ENCODE assay signal across 32 cellular contexts in genomic region chr21:36377391-36377842, GRCh38. TPM values are rescaled to one million over a fixed set of nuclear protein-coding genes. Genes with fewer than 3 reads are reported as not detected.
DNase-seq lines count a peak whose midpoint lies in the region; ATAC-seq and TF ChIP-seq lines count a peak whose summit lies in the region.
"Had no signal": no experiment of that assay in that cellular context is flagged by ENCODE, and none has a peak within 500 bp of the region (broad histone marks: within the 10 kb centered on the region; RNA-seq: fewer than 3 reads in every experiment).

No MANE protein-coding gene starts in this region.

- DNase-seq in AG10803 (ENCODE audit: low read depth) (peak; percentile 36), SK-N-MC (ENCODE audit: low read depth, low spot score) (no peak), hepatocyte (ENCODE audit: low spot score) (peak; percentile 8), renal cortical epithelial cell (ENCODE audit: low read depth) (peak; percentile 62), NCI-H526 treated with DMSO at 0.1 percent for 48 hours (lab: John Stamatoyannopoulos, UW) (no peak), coronary artery (ENCODE audit: low spot score) (no peak)
- DNase-seq in activated CD4-positive, alpha-beta memory T cell treated with anti-CD3 and anti-CD28 coated beads for 36 hours: no peak
- DNase-seq: activated CD4-positive, CD25-positive, alpha-beta regulatory T cell treated with anti-CD3 and anti-CD28 coated beads, Interleukin-2, amount 50 U/mL, for 72 hours; activated CD8-positive, alpha-beta T cell treated with anti-CD3 and anti-CD28 coated beads for 36 hours; anterior cingulate cortex; BE2C; DMS79; GDM1; H9; KBM-7; lower lobe of right lung; MM.1S; NCI-H1436 treated with DMSO at 0.1 percent for 48 hours; NCI-H2107; NCI-H82; ovary; right cardiac atrium; stimulated activated CD4-positive, alpha-beta T cell treated with anti-CD3 and anti-CD28 coated beads, Interleukin-2, amount 100 ng/mL, for 48 hours; substantia nigra; uterus had no signal

- H3K4me1 ChIP-seq in hepatocyte (ENCODE audit: insufficient read depth): no peaks in the 10 kb centered on the region
- H3K4me1 ChIP-seq: BE2C, lower lobe of right lung, uterus had no signal

- ATAC-seq in GM21619 (IDR thresholded peaks at IDR 0.05; ENCODE audit: unreplicated experiment): no peak
- ATAC-seq: activated CD8-positive, alpha-beta T cell treated with anti-CD3 and anti-CD28 coated beads for 36 hours; activated T-helper 17 cell treated with anti-CD3 and anti-CD28 coated beads, Interleukin-2, amount 50 U/mL, for 72 hours; lower lobe of right lung; natural killer cell treated with Interleukin-12 subunit alpha and Interleukin-12 subunit beta and Interleukin-15 and Interleukin-18, amount 100 ng/mL, for 72 hours; right cardiac atrium had no signal

- peaks cover 3% of the 10 kb centered on the region for H3K4me1 Mint-ChIP-seq in activated CD4-positive, alpha-beta memory T cell treated with anti-CD3 and anti-CD28 coated beads for 36 hours (ENCODE audit: low read depth)
- H3K4me1 Mint-ChIP-seq: activated T-helper 17 cell treated with anti-CD3 and anti-CD28 coated beads, Interleukin-2, amount 50 U/mL, for 72 hours had no signal

- no peak overlapping the region for H3K27ac Mint-ChIP-seq in activated CD4-positive, alpha-beta memory T cell treated with anti-CD3 and anti-CD28 coated beads for 36 hours
- H3K27ac Mint-ChIP-seq: activated CD8-positive, alpha-beta T cell treated with anti-CD3 and anti-CD28 coated beads for 36 hours; activated naive CD8-positive, alpha-beta T cell; activated T-helper 17 cell treated with anti-CD3 and anti-CD28 coated beads, Interleukin-2, amount 50 U/mL, for 72 hours; dendritic cell treated with granulocyte-macrophage colony-stimulating factor and Interleukin-4, amounts not matched to agents 40 ng/mL and 50 ng/mL, for 4 days; natural killer cell treated with Interleukin-12 subunit alpha and Interleukin-12 subunit beta and Interleukin-15 and Interleukin-18, amount 100 ng/mL, for 72 hours; T-helper 1 cell treated with Interleukin-12 subunit alpha and Interleukin-12 subunit beta and Interleukin-4 antibody, amounts not matched to agents 30 μg/mL and 1 μg/mL, for 36 hours had no signal

- H3K79me2 ChIP-seq in hepatocyte: no peaks in the 10 kb centered on the region

- H3K4me2 ChIP-seq in hepatocyte: no peak overlapping the region

- no peak overlapping the region for H3K4me3 Mint-ChIP-seq in activated CD4-positive, alpha-beta memory T cell treated with anti-CD3 and anti-CD28 coated beads for 36 hours
- H3K4me3 Mint-ChIP-seq: activated CD8-positive, alpha-beta T cell treated with anti-CD3 and anti-CD28 coated beads for 36 hours; activated naive CD8-positive, alpha-beta T cell; activated T-helper 17 cell treated with anti-CD3 and anti-CD28 coated beads, Interleukin-2, amount 50 U/mL, for 72 hours; dendritic cell treated with granulocyte-macrophage colony-stimulating factor and Interleukin-4, amounts not matched to agents 40 ng/mL and 50 ng/mL, for 4 days; H9; natural killer cell treated with Interleukin-12 subunit alpha and Interleukin-12 subunit beta and Interleukin-15 and Interleukin-18, amount 100 ng/mL, for 72 hours; T-helper 1 cell treated with Interleukin-12 subunit alpha and Interleukin-12 subunit beta and Interleukin-4 antibody, amounts not matched to agents 30 μg/mL and 1 μg/mL, for 36 hours had no signal

- H3K9ac ChIP-seq in SK-N-MC (ENCODE audit: insufficient read length): no peak overlapping the region

- H4K20me1 ChIP-seq in hepatocyte (ENCODE audit: insufficient read depth, poor library complexity, severe bottlenecking): peaks cover 3% of the 10 kb centered on the region

- POLR2A ChIA-PET in activated CD4-positive, alpha-beta memory T cell treated with anti-CD3 and anti-CD28 coated beads for 36 hours (lab: Charles Lee): no interaction called here

- H2AFZ ChIP-seq in hepatocyte: no peak overlapping the region

- intact Hi-C loops in activated CD4-positive, alpha-beta memory T cell treated with anti-CD3 and anti-CD28 coated beads for 36 hours (cut with micrococcal nuclease): no loop called here

- H3K9me3 ChIP-seq in SK-N-MC (ENCODE audit: low read depth, low read length): no peaks in the 10 kb centered on the region
- no peaks in the 10 kb centered on the region for H3K9me3 ChIP-seq in hepatocyte (ENCODE audit: low read depth)
- H3K9me3 ChIP-seq: BE2C, lower lobe of right lung, ovary, uterus had no signal

- H3K4me3 ChIP-seq in AG10803 (ENCODE audit: low read length) (no peak overlapping the region), SK-N-MC (no peak overlapping the region), hepatocyte (no peak overlapping the region), coronary artery (no peak overlapping the region)
- H3K4me3 ChIP-seq: lower lobe of right lung, ovary, uterus had no signal

- H3K36me3 ChIP-seq in SK-N-MC (ENCODE audit: insufficient read depth, low read length) (peaks cover 25% of the 10 kb centered on the region), hepatocyte (replicated peaks; ENCODE audit: insufficient read depth, low read depth) (no peaks in the 10 kb centered on the region)
- H3K36me3 ChIP-seq: ovary, uterus had no signal

- no peaks in the 10 kb centered on the region for H3K9me2 ChIP-seq in hepatocyte (replicated peaks; ENCODE audit: insufficient read depth)

- WGBS in hepatocyte (ENCODE audit: low lambda C conversion rate, missing lambda C conversion rate): 91% methylated on average over 7 of the region's 7 CpGs

- no peaks in the 10 kb centered on the region for H3K9me3 Mint-ChIP-seq in activated CD4-positive, alpha-beta memory T cell treated with anti-CD3 and anti-CD28 coated beads for 36 hours
- H3K9me3 Mint-ChIP-seq: activated CD8-positive, alpha-beta T cell treated with anti-CD3 and anti-CD28 coated beads for 36 hours; activated T-helper 17 cell treated with anti-CD3 and anti-CD28 coated beads, Interleukin-2, amount 50 U/mL, for 72 hours; dendritic cell treated with granulocyte-macrophage colony-stimulating factor and Interleukin-4, amounts not matched to agents 40 ng/mL and 50 ng/mL, for 4 days; H9; natural killer cell treated with Interleukin-12 subunit alpha and Interleukin-12 subunit beta and Interleukin-15 and Interleukin-18, amount 100 ng/mL, for 72 hours; T-helper 1 cell treated with Interleukin-12 subunit alpha and Interleukin-12 subunit beta and Interleukin-4 antibody, amounts not matched to agents 30 μg/mL and 1 μg/mL, for 36 hours had no signal

- CTCF ChIA-PET in activated CD4-positive, alpha-beta memory T cell treated with anti-CD3 and anti-CD28 coated beads for 36 hours (lab: Charles Lee): no interaction called here

- no peak for TF ChIP-seq CTCF in AG10803 (conservative IDR thresholded peaks at IDR 0.05; ENCODE audit: low read length)
- TF ChIP-seq CTCF in hepatocyte (IDR thresholded peaks at IDR 0.05; ENCODE audit: poor library complexity): no peak
- TF ChIP-seq CTCF in coronary artery (IDR thresholded peaks at IDR 0.05): no peak

- no peaks in the 10 kb centered on the region for H3K27me3 ChIP-seq in hepatocyte
- H3K27me3 ChIP-seq: BE2C, ovary, uterus had no signal

- H3K27ac ChIP-seq in SK-N-MC (peak overlapping the region; percentile 37), hepatocyte (peak overlapping the region; percentile 8), coronary artery (no peak overlapping the region)
- H3K27ac ChIP-seq: lower lobe of right lung, ovary, RWPE1, uterus had no signal

- H3K36me3 Mint-ChIP-seq in activated CD4-positive, alpha-beta memory T cell treated with anti-CD3 and anti-CD28 coated beads for 36 hours: peaks cover 17% of the 10 kb centered on the region

- H3K27me3 Mint-ChIP-seq in activated CD4-positive, alpha-beta memory T cell treated with anti-CD3 and anti-CD28 coated beads for 36 hours: no peaks in the 10 kb centered on the region
- H3K27me3 Mint-ChIP-seq: activated CD8-positive, alpha-beta T cell treated with anti-CD3 and anti-CD28 coated beads for 36 hours; activated naive CD8-positive, alpha-beta T cell; activated T-helper 17 cell treated with anti-CD3 and anti-CD28 coated beads, Interleukin-2, amount 50 U/mL, for 72 hours; dendritic cell treated with granulocyte-macrophage colony-stimulating factor and Interleukin-4, amounts not matched to agents 40 ng/mL and 50 ng/mL, for 4 days; natural killer cell treated with Interleukin-12 subunit alpha and Interleukin-12 subunit beta and Interleukin-15 and Interleukin-18, amount 100 ng/mL, for 72 hours had no signal

RNA-seq across cellular contexts. Expression of gene CHAF1B, which starts 7.8 kb away (rescaled TPM):
- total RNA-seq in hepatocyte (1.9 and 3.5 TPM in 2 replicates), renal cortical epithelial cell (0.70 and 3.1 TPM in 2 replicates)
- 1.1 and 2.0 TPM in 2 replicates for polyA plus RNA-seq in hepatocyte
- 10 to 100 TPM; 28.9 to 31.2 TPM for total RNA-seq in activated CD4-positive, alpha-beta memory T cell treated with anti-CD3 and anti-CD28 coated beads for 36 hours

RNA-seq across cellular contexts. Expression of gene MORC3, which starts 57.4 kb away (rescaled TPM):
- total RNA-seq in hepatocyte: 32.7 and 33.3 TPM in 2 replicates
- 10.8 and 12.3 TPM in 2 replicates for polyA plus RNA-seq in hepatocyte
- total RNA-seq in renal cortical epithelial cell: 43.4 and 46.7 TPM in 2 replicates
- total RNA-seq in activated CD4-positive, alpha-beta memory T cell treated with anti-CD3 and anti-CD28 coated beads for 36 hours: 10 to 100 TPM; 27.7 to 30.0 TPM

Comparison
In these comparisons a context has a peak if more than half of its experiments do, and no peak if none do; other contexts are left out.
1. DNase-seq: peak in AG10803 (single experiment), hepatocyte (single experiment) and renal cortical epithelial cell (single experiment); none in SK-N-MC (single experiment), NCI-H526 treated with DMSO at 0.1 percent for 48 hours (single experiment), coronary artery (single experiment) and activated CD4-positive, alpha-beta memory T cell treated with anti-CD3 and anti-CD28 coated beads for 36 hours (single experiment).
2. H3K27ac ChIP-seq: peak in SK-N-MC (single experiment) and hepatocyte (single experiment); none in coronary artery (0 of 2).